Comparison of ENCODE assay signal across 18 cellular contexts in the genomic region with DNA sequence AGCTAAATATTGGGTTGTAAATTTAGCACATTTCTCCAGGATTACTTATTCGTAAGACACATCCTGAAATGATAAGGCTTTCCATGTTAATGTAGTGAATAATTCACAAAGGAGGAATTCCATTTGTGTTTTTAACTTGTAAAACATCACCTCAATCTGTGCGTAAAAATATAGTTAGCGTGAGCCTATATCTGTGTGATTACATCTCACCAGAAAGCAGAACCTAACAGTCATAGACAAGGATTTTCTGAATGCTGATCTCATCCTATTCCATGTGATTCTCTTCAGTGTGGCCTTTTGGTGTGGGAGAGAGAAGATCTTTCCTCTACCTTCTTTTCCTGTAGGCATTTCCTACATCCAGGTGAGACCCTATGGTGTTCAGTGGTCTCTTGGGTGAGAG.
DNase-seq lines count a peak whose midpoint lies in the region; ATAC-seq, FAIRE-seq and TF ChIP-seq lines count a peak whose summit lies in the region.
"Had no signal": no experiment of that assay in that cellular context is flagged by ENCODE, and none has a peak within 500 bp of the region (broad histone marks: within the 10 kb centered on the region; RNA-seq: fewer than 3 reads in every experiment).

No MANE protein-coding gene starts in this region.

- TF ChIP-seq CTCF in A549 (IDR thresholded peaks at IDR 0.05) (no peak), esophagus muscularis mucosa (IDR thresholded peaks at IDR 0.05) (no peak), osteocyte (IDR thresholded peaks at IDR 0.05) (no peak), BE2C (IDR thresholded peaks at IDR 0.05; ENCODE audit: low read depth, low read length) (no peak)

- no peaks in the 10 kb centered on the region for H3K9me3 ChIP-seq in A549
- no peaks in the 10 kb centered on the region for H3K9me3 ChIP-seq in esophagus muscularis mucosa
- no peaks in the 10 kb centered on the region for H3K9me3 ChIP-seq in BE2C
- H3K9me3 ChIP-seq: HAP-1 had no signal

- H3K27me3 ChIP-seq in esophagus muscularis mucosa (no peaks in the 10 kb centered on the region), BE2C (peaks cover 1% of the 10 kb centered on the region; the same call in 1 of the 2 replicates)

- peaks cover 88% of the 10 kb centered on the region for H3K4me1 Mint-ChIP-seq in osteocyte (ENCODE audit: unreplicated experiment)

- peaks cover 0 to under 1% (median 0%) of the 10 kb centered on the region in 4 donors for H3K36me3 ChIP-seq in esophagus muscularis mucosa
- no peaks in the 10 kb centered on the region for H3K36me3 ChIP-seq in BE2C
- H3K36me3 ChIP-seq: HAP-1 had no signal

- H3K4me1 ChIP-seq in A549 (peaks cover 69% of the 10 kb centered on the region), esophagus muscularis mucosa (peaks cover 45 to 92% (median 74%) of the 10 kb centered on the region in 4 donors), BE2C (no peaks in the 10 kb centered on the region)
- H3K4me1 ChIP-seq: HAP-1 had no signal

- H3K4me3 ChIP-seq in A549 (no peak overlapping the region), esophagus muscularis mucosa (no peak overlapping the region), BE2C (ENCODE audit: low read depth, low read length) (no peak overlapping the region)
- H3K4me3 ChIP-seq: GM12878, HAP-1 had no signal

- peak overlapping the region; percentile 73 to 86 for H3K27ac ChIP-seq in A549
- peak overlapping the region in 3 of 4 donors; percentile 58 to 64 (median 59) for H3K27ac ChIP-seq in esophagus muscularis mucosa (replicated peaks in 1 of 4)

- no peaks in the 10 kb centered on the region for H3K27me3 Mint-ChIP-seq in osteocyte (ENCODE audit: unreplicated experiment)
- H3K27me3 Mint-ChIP-seq: CD4-positive, CD25-positive, alpha-beta regulatory T cell had no signal

- H3K4me2 ChIP-seq in A549: no peak overlapping the region; the same call in 2 of the 3 replicates

- intact Hi-C loops in esophagus muscularis mucosa (cut with DNase I): no loop called here

- TF ChIP-seq EP300 in A549 (IDR thresholded peaks at IDR 0.05) (no peak), esophagus muscularis mucosa (IDR thresholded peaks at IDR 0.05) (no peak)

- POLR2A ChIA-PET in A549 (lab: Yijun Ruan, JAX): no interaction called here

- WGBS in A549 (ENCODE audit: missing lambda C conversion rate): 95% methylated on average over 3 of the region's 3 CpGs
- 96% methylated on average over 3 of the region's 3 CpGs for WGBS in esophagus muscularis mucosa

- TF ChIP-seq POLR2A in A549 (IDR thresholded peaks at IDR 0.05; ENCODE audit: low read length): no peak
- no peak for TF ChIP-seq POLR2A in esophagus muscularis mucosa (IDR thresholded peaks at IDR 0.05; ENCODE audit: low read depth)

- no peak for DNase-seq in A549 (ENCODE audit: low read depth in 1 of 2, low spot score in 1 of 2)
- DNase-seq in NCI-H226: peak; percentile 19
- no peak for DNase-seq in esophagus muscularis mucosa (ENCODE audit: extremely low spot score)
- no peak for DNase-seq in osteocyte (ENCODE audit: extremely low spot score, unreplicated experiment)
- no peak for DNase-seq in BE2C
- DNase-seq: AML-193; CD4-positive, CD25-positive, alpha-beta regulatory T cell; DMS79; NCI-H1048; NCI-H446 had no signal

- H3K27ac Mint-ChIP-seq in osteocyte (ENCODE audit: unreplicated experiment): peak overlapping the region; percentile 55
- H3K27ac Mint-ChIP-seq: CD4-positive, CD25-positive, alpha-beta regulatory T cell had no signal

- CTCF ChIA-PET in A549 (lab: Yijun Ruan, JAX): no interaction called here

- no peaks in the 10 kb centered on the region for H3K9me3 Mint-ChIP-seq in osteocyte (ENCODE audit: unreplicated experiment)
- H3K9me3 Mint-ChIP-seq: CD4-positive, CD25-positive, alpha-beta regulatory T cell had no signal

- FAIRE-seq in A549 (lab: Jason Lieb, UNC): no peak
- FAIRE-seq: GM12878, HTR-8/SVneo had no signal

- no peak overlapping the region for H3K4me3 Mint-ChIP-seq in osteocyte (ENCODE audit: unreplicated experiment)
- H3K4me3 Mint-ChIP-seq: CD4-positive, CD25-positive, alpha-beta regulatory T cell had no signal

- ATAC-seq in A549 (no peak), GM19467 (IDR thresholded peaks at IDR 0.05; ENCODE audit: unreplicated experiment) (no peak), HG03460 (IDR thresholded peaks at IDR 0.05; ENCODE audit: unreplicated experiment) (no peak), HG03108 (IDR thresholded peaks at IDR 0.05; ENCODE audit: unreplicated experiment) (no peak)
- ATAC-seq: GM12878, Panc1, Right ventricle myocardium inferior had no signal

- no peak for TF ChIP-seq RAD21 in A549 (conservative IDR thresholded peaks at IDR 0.05 in 1 of 2, IDR thresholded peaks at IDR 0.05 in 1 of 2)

- H3K36me3 Mint-ChIP-seq in osteocyte (ENCODE audit: unreplicated experiment): no peaks in the 10 kb centered on the region
- H3K36me3 Mint-ChIP-seq: CD4-positive, CD25-positive, alpha-beta regulatory T cell had no signal

TF ChIP-seq in A549, 52 proteins besides CTCF, POLR2A, EP300 and RAD21:
- no peak for TF ChIP-seq MAFK (IDR thresholded peaks at IDR 0.05; ENCODE audit: partially characterized antibody)
- no peak for TF ChIP-seq RCOR1 (IDR thresholded peaks at IDR 0.05; ENCODE audit: low read depth, low read length)
- TF ChIP-seq CHD4 (IDR thresholded peaks at IDR 0.05; ENCODE audit: borderline replicate concordance): no peak
- TF ChIP-seq, protein P1, sequence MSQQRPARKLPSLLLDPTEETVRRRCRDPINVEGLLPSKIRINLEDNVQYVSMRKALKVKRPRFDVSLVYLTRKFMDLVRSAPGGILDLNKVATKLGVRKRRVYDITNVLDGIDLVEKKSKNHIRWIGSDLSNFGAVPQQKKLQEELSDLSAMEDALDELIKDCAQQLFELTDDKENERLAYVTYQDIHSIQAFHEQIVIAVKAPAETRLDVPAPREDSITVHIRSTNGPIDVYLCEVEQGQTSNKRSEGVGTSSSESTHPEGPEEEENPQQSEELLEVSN (IDR thresholded peaks at IDR 0.05; ENCODE audit: borderline replicate concordance, low read depth): no peak
- TF ChIP-seq EHF (CRISPR knock-in tag; IDR thresholded peaks at IDR 0.05): no peak
- TF ChIP-seq NPAS2 (CRISPR knock-in tag; IDR thresholded peaks at IDR 0.05; ENCODE audit: borderline replicate concordance): no peak
- no peak for TF ChIP-seq RFX5 (IDR thresholded peaks at IDR 0.05)
- TF ChIP-seq POLR2AphosphoS2 (conservative IDR thresholded peaks at IDR 0.05; ENCODE audit: low read length): no peak
- no peak for TF ChIP-seq TP53 (CRISPR knock-in tag; IDR thresholded peaks at IDR 0.05)
- TF ChIP-seq ZFP36 (IDR thresholded peaks at IDR 0.05; ENCODE audit: borderline replicate concordance, partially characterized antibody): no peak
- TF ChIP-seq, protein P2, sequence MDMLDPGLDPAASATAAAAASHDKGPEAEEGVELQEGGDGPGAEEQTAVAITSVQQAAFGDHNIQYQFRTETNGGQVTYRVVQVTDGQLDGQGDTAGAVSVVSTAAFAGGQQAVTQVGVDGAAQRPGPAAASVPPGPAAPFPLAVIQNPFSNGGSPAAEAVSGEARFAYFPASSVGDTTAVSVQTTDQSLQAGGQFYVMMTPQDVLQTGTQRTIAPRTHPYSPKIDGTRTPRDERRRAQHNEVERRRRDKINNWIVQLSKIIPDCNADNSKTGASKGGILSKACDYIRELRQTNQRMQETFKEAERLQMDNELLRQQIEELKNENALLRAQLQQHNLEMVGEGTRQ (IDR thresholded peaks at IDR 0.05): no peak
- TF ChIP-seq TFCP2L1 (CRISPR knock-in tag; IDR thresholded peaks at IDR 0.05): no peak
- no peak for TF ChIP-seq HOXB5 (CRISPR knock-in tag; IDR thresholded peaks at IDR 0.05)
- TF ChIP-seq NR3C1 (IDR thresholded peaks at IDR 0.05): no peak
- no peak for TF ChIP-seq ZSCAN20 (CRISPR knock-in tag; IDR thresholded peaks at IDR 0.05)
- no peak for TF ChIP-seq CHD2 (IDR thresholded peaks at IDR 0.05; ENCODE audit: low read length, partially characterized antibody)
- no peak for TF ChIP-seq KDM5A (IDR thresholded peaks at IDR 0.05)
- TF ChIP-seq HOXA7 (CRISPR knock-in tag; IDR thresholded peaks at IDR 0.05): no peak
- TF ChIP-seq, protein P3, sequence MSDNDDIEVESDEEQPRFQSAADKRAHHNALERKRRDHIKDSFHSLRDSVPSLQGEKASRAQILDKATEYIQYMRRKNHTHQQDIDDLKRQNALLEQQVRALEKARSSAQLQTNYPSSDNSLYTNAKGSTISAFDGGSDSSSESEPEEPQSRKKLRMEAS (IDR thresholded peaks at IDR 0.05): no peak
